In genomic region chr7:92636018-92636560, GRCh38 we compare ENCODE assay signal across 20 cellular contexts. TPM values are rescaled to one million over a fixed set of nuclear protein-coding genes. Genes with fewer than 3 reads are reported as not detected.
DNase-seq lines count a peak whose midpoint lies in the region; ATAC-seq, FAIRE-seq and TF ChIP-seq lines count a peak whose summit lies in the region.
"Had no signal": no experiment of that assay in that cellular context is flagged by ENCODE, and none has a peak within 500 bp of the region (broad histone marks: within the 10 kb centered on the region; RNA-seq: fewer than 3 reads in every experiment).

No MANE protein-coding gene starts in this region.

- H2AFZ ChIP-seq in OCI-LY3 (ENCODE audit: low read depth, low read length) (no peak overlapping the region), smooth muscle cell (ENCODE audit: low read depth) (no peak overlapping the region)
- H2AFZ ChIP-seq: PC-9 had no signal

- WGBS in smooth muscle cell (ENCODE audit: low lambda C conversion rate) = 97% methylated on average over 5 of the region's 5 CpGs

- H3K27ac ChIP-seq in left ventricle myocardium inferior (replicated peaks) = peak overlapping the region; percentile 83
- peak overlapping the region; percentile 96; the same call in 1 of the 2 replicates for H3K27ac ChIP-seq in OCI-LY3 (ENCODE audit: low read length)
- H3K27ac ChIP-seq in smooth muscle cell (ENCODE audit: low read depth) = peak overlapping the region; percentile 89

- no peaks in the 10 kb centered on the region for H4K20me1 ChIP-seq in OCI-LY3 (ENCODE audit: insufficient read depth, low read length)
- H4K20me1 ChIP-seq in smooth muscle cell (ENCODE audit: low read depth) = peaks cover 45% of the 10 kb centered on the region

- peaks cover 11% of the 10 kb centered on the region for H3F3A ChIP-seq in smooth muscle cell (ENCODE audit: low read depth)

- intact Hi-C loops in left ventricle myocardium inferior (cut with micrococcal nuclease) = no loop called here
- intact Hi-C loops in left ventricle myocardium superior (cut with micrococcal nuclease) = loop anchor here (10.0 kb wide), 1 partner anchor 59 kb away; no protein-coding TSS in a partner anchor

- H3K27me3 ChIP-seq in left ventricle myocardium inferior (ENCODE audit: low read depth) = no peaks in the 10 kb centered on the region
- H3K27me3 ChIP-seq in OCI-LY3 (ENCODE audit: low read depth, low read length) = no peaks in the 10 kb centered on the region
- H3K27me3 ChIP-seq in smooth muscle cell (ENCODE audit: low read depth) = no peaks in the 10 kb centered on the region

- no peaks in the 10 kb centered on the region for H3K9me3 ChIP-seq in left ventricle myocardium inferior (replicated peaks)
- H3K9me3 ChIP-seq in OCI-LY3 (ENCODE audit: insufficient read depth, low read length) = no peaks in the 10 kb centered on the region
- H3K9me3 ChIP-seq in smooth muscle cell (replicated peaks; ENCODE audit: low read depth) = no peaks in the 10 kb centered on the region

- H3K4me1 ChIP-seq in left ventricle myocardium inferior = peaks cover 72% of the 10 kb centered on the region
- peaks cover 53% of the 10 kb centered on the region for H3K4me1 ChIP-seq in OCI-LY3 (ENCODE audit: low read length)
- H3K4me1 ChIP-seq in smooth muscle cell (ENCODE audit: low read depth) = peaks cover 14% of the 10 kb centered on the region

- TF ChIP-seq CTCF in left ventricle myocardium inferior (IDR thresholded peaks at IDR 0.05; ENCODE audit: borderline replicate concordance) = no peak
- TF ChIP-seq CTCF in OCI-LY3 (IDR thresholded peaks at IDR 0.05; ENCODE audit: low read depth, low read length) = no peak
- no peak for TF ChIP-seq CTCF in astrocyte of the spinal cord (IDR thresholded peaks at IDR 0.05; ENCODE audit: low read depth, low read length)
- no peak for TF ChIP-seq CTCF in smooth muscle cell (IDR thresholded peaks at IDR 0.05; ENCODE audit: borderline replicate concordance, insufficient read depth, poor library complexity, severe bottlenecking)

- peaks cover 11% of the 10 kb centered on the region for H3K79me2 ChIP-seq in OCI-LY3 (ENCODE audit: low read length)
- H3K79me2 ChIP-seq in smooth muscle cell (ENCODE audit: low read depth) = peaks cover 26% of the 10 kb centered on the region

- no peak overlapping the region; the same call in 1 of the 2 replicates for H3K4me2 ChIP-seq in OCI-LY3 (ENCODE audit: low read length)
- peak overlapping the region; percentile 69 for H3K4me2 ChIP-seq in smooth muscle cell

- H3K36me3 ChIP-seq in left ventricle myocardium inferior = no peaks in the 10 kb centered on the region
- H3K36me3 ChIP-seq in OCI-LY3 (replicated peaks; ENCODE audit: low read depth, low read length) = no peaks in the 10 kb centered on the region
- no peaks in the 10 kb centered on the region for H3K36me3 ChIP-seq in smooth muscle cell (ENCODE audit: low read depth)

- TF ChIP-seq POLR2A in H54 (IDR thresholded peaks at IDR 0.05; ENCODE audit: low read depth, low read length) = no peak

- FAIRE-seq in H54 (lab: Jason Lieb, UNC) = no peak
- FAIRE-seq: G401.6, K562, TTC549 had no signal

- in situ Hi-C loops in astrocyte of the spinal cord (cut with HindIII; ENCODE audit: low sequenced_read_pairs) = no loop called here

- DNase-seq in left ventricle myocardium inferior (no peak), left ventricle myocardium superior (no peak), astrocyte of the spinal cord (ENCODE audit: low read depth, low spot score) (peak; percentile 38), smooth muscle cell (lab: John Stamatoyannopoulos, UW; ENCODE audit: unreplicated experiment) (no peak), H54 (ENCODE audit: insufficient read length, low spot score) (no peak)
- no peak for DNase-seq in stimulated activated CD4-positive, alpha-beta T cell treated with anti-CD3 and anti-CD28 coated beads, Interleukin-2, amount 100 ng/mL, for 24 hours
- DNase-seq: activated T-cell treated with anti-CD3 and anti-CD28 coated beads, Interleukin-2, amount 50 U/mL, for 72 hours; Calu3; effector memory CD8-positive, alpha-beta T cell; HCEC 1CT; islet precursor cell; NCI-H1105; PC-9; posterior cingulate gyrus; stimulated activated CD4-positive, alpha-beta T cell treated with anti-CD3 and anti-CD28 coated beads, Interleukin-4, amount 100 ng/mL, for 1 hour had no signal

- ATAC-seq in left ventricle myocardium superior (no peak), GM18517 (IDR thresholded peaks at IDR 0.05; ENCODE audit: unreplicated experiment) (no peak)
- ATAC-seq: activated T-cell treated with anti-CD3 and anti-CD28 coated beads, Interleukin-2, amount 50 U/mL, for 72 hours; effector memory CD8-positive, alpha-beta T cell; K562 had no signal

- H3K9ac ChIP-seq in OCI-LY3 (ENCODE audit: low read length) (no peak overlapping the region), smooth muscle cell (ENCODE audit: low read depth) (no peak overlapping the region)

- H3K4me3 ChIP-seq in left ventricle myocardium inferior (no peak overlapping the region), OCI-LY3 (ENCODE audit: low read length) (no peak overlapping the region), astrocyte of the spinal cord (ENCODE audit: low read depth, low read length) (no peak overlapping the region), smooth muscle cell (no peak overlapping the region)
- H3K4me3 ChIP-seq: K562, PC-9 had no signal

RNA-seq across cellular contexts. Expression of gene FAM133B, which starts 45.9 kb away (rescaled TPM):
- total RNA-seq in left ventricle myocardium inferior (13.6 TPM), left ventricle myocardium superior (14.8 TPM), smooth muscle cell (24.2 and 36.0 TPM in 2 replicates)
- 17.2 and 25.1 TPM in 2 replicates for polyA plus RNA-seq in smooth muscle cell
